22 cellular contexts compared by ENCODE assay signal in the genomic region with DNA sequence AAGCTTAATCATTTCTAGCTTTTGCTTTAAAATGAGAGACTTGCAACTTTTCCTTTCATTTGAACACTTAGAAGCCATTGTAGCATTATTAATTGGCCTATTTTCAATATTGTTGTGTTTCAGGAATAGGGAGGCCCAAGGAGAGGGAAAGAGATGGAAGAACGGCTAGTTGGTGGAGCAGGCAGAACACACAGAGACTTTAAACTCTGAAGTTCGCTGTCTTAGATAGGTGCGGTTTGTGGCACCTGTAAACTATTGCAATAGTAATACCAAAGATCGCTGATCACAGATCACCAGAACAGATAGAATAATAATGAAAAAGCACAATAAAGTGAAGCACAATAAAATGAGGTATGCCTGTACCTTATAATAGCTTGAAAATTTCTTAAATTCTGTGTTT. TPM values are rescaled to one million over a fixed set of nuclear protein-coding genes. Genes with fewer than 3 reads are reported as not detected.
DNase-seq lines count a peak whose midpoint lies in the region; ATAC-seq, FAIRE-seq and TF ChIP-seq lines count a peak whose summit lies in the region.
"Had no signal": no experiment of that assay in that cellular context is flagged by ENCODE, and none has a peak within 500 bp of the region (broad histone marks: within the 10 kb centered on the region; RNA-seq: fewer than 3 reads in every experiment).

No MANE protein-coding gene starts in this region.

- no peak overlapping the region for H2AFZ ChIP-seq in K562 (ENCODE audit: low read depth, low read length)

- H3K27me3 ChIP-seq in K562 (ENCODE audit: control insufficient read depth in 2 of 2, insufficient read depth in 2 of 2, low read length in 2 of 2): no peaks in the 10 kb centered on the region
- no peaks in the 10 kb centered on the region for H3K27me3 ChIP-seq in lower lobe of right lung (ENCODE audit: low read depth)
- no peaks in the 10 kb centered on the region for H3K27me3 ChIP-seq in right atrium auricular region
- H3K27me3 ChIP-seq: cardiac muscle cell had no signal

- POLR2A ChIA-PET in K562 (lab: Yijun Ruan, JAX): interaction anchor here (0.8 to 3.4 kb wide), 7 partner anchors 9 to 90 kb away, joined by 3 to 10 read pairs (median 8); no protein-coding TSS in a partner anchor

- intact Hi-C loops in K562 (cut with micrococcal nuclease): no loop called here
- intact Hi-C loops in lower lobe of right lung (cut with DNase I): no loop called here

- FAIRE-seq in K562 (lab: Jason Lieb, UNC): no peak

- DNase-seq in activated CD8-positive, alpha-beta memory T cell treated with anti-CD3 and anti-CD28 coated beads, Interleukin-2, amount 10 ng/mL, durations not matched to agents 7 days and 5 days: no peak
- DNase-seq in activated CD8-positive, alpha-beta memory T cell treated with anti-CD3 and anti-CD28 coated beads, Interleukin-2, amount 50 U/mL, for 48 hours: no peak
- DNase-seq in K562 (ENCODE audit: extremely low read depth in 1 of 4, low spot score in 3 of 4) (no peak), lower lobe of right lung (no peak), NCI-H146 treated with DMSO at 0.1 percent for 48 hours (lab: John Stamatoyannopoulos, UW; ENCODE audit: unreplicated experiment) (no peak), right atrium auricular region (ENCODE audit: low spot score) (no peak), HT-29 (ENCODE audit: low spot score) (no peak)
- DNase-seq: activated CD4-positive, alpha-beta T cell treated with anti-CD3 and anti-CD28 coated beads, Interleukin-2, amount 10 ng/mL, durations not matched to agents 24 days and 14 days; activated gamma-delta T cell; mesendoderm; naive thymus-derived CD4-positive, alpha-beta T cell; NCI-H1436; NCI-H2171; NCI-H526 treated with DMSO at 0.1 percent for 48 hours; posterior cingulate gyrus; stimulated activated CD4-positive, alpha-beta T cell treated with anti-CD3 and anti-CD28 coated beads, Interleukin-4, amount 100 ng/mL, for 1 hour; stimulated activated naive CD8-positive, alpha-beta T cell treated with anti-CD3 and anti-CD28 coated beads, Interleukin-15, amount 100 ng/mL, for 72 hours had no signal

- peak overlapping the region; percentile 61 for H3K27ac Mint-ChIP-seq in activated CD8-positive, alpha-beta memory T cell treated with anti-CD3 and anti-CD28 coated beads, Interleukin-2, amount 10 ng/mL, durations not matched to agents 7 days and 5 days
- H3K27ac Mint-ChIP-seq: activated CD4-positive, alpha-beta T cell treated with anti-CD3 and anti-CD28 coated beads, Interleukin-2, amount 10 ng/mL, durations not matched to agents 24 days and 14 days; dendritic cell treated with granulocyte-macrophage colony-stimulating factor and Interleukin-4, amounts not matched to agents 40 ng/mL and 50 ng/mL, for 4 days; stimulated activated naive CD8-positive, alpha-beta T cell treated with anti-CD3 and anti-CD28 coated beads, Interleukin-15, amount 100 ng/mL, for 72 hours; type B pancreatic cell had no signal

- peaks cover 53% of the 10 kb centered on the region for H3K79me2 ChIP-seq in K562 (ENCODE audit: control insufficient read depth, insufficient read depth, low read length)

- no peaks in the 10 kb centered on the region for H3K36me3 ChIP-seq in K562 (ENCODE audit: control insufficient read depth, insufficient read depth, low read length)
- H3K36me3 ChIP-seq in lower lobe of right lung: no peaks in the 10 kb centered on the region
- H3K36me3 ChIP-seq in right atrium auricular region: no peaks in the 10 kb centered on the region
- H3K36me3 ChIP-seq: cardiac muscle cell had no signal

- H3K4me2 ChIP-seq in K562 (ENCODE audit: insufficient read depth, low read length): no peak overlapping the region

- H4K20me1 ChIP-seq in K562 (replicated peaks; ENCODE audit: control insufficient read depth, insufficient read depth, low read length): no peaks in the 10 kb centered on the region

- H3K27ac ChIP-seq in K562 (ENCODE audit: extremely low read depth, low read depth, low read length): peak overlapping the region; percentile 11; the same call in 1 of the 3 replicates
- H3K27ac ChIP-seq in lower lobe of right lung: peak overlapping the region; percentile 13
- peak overlapping the region in 1 of 2 donors; percentile 32 for H3K27ac ChIP-seq in right atrium auricular region
- H3K27ac ChIP-seq: cardiac muscle cell had no signal

- H3K4me3 ChIP-seq in K562: no peak overlapping the region
- H3K4me3 ChIP-seq in lower lobe of right lung: no peak overlapping the region
- no peak overlapping the region for H3K4me3 ChIP-seq in right atrium auricular region
- H3K4me3 ChIP-seq: cardiac muscle cell had no signal

- no peaks in the 10 kb centered on the region for H3K27me3 Mint-ChIP-seq in activated CD8-positive, alpha-beta memory T cell treated with anti-CD3 and anti-CD28 coated beads, Interleukin-2, amount 10 ng/mL, durations not matched to agents 7 days and 5 days
- H3K27me3 Mint-ChIP-seq: activated CD4-positive, alpha-beta T cell treated with anti-CD3 and anti-CD28 coated beads, Interleukin-2, amount 10 ng/mL, durations not matched to agents 24 days and 14 days; dendritic cell treated with granulocyte-macrophage colony-stimulating factor and Interleukin-4, amounts not matched to agents 40 ng/mL and 50 ng/mL, for 4 days; naive thymus-derived CD4-positive, alpha-beta T cell; stimulated activated naive CD8-positive, alpha-beta T cell treated with anti-CD3 and anti-CD28 coated beads, Interleukin-15, amount 100 ng/mL, for 72 hours; type B pancreatic cell had no signal

- TF ChIP-seq POLR2A in K562 (conservative IDR thresholded peaks at IDR 0.05): no peak

- H3K4me1 ChIP-seq in K562 (replicated peaks in 1 of 2; ENCODE audit: control insufficient read depth in 2 of 2, insufficient read depth in 2 of 2, low read length in 2 of 2): peaks cover 3 to 6% of the 10 kb centered on the region in 2 experiments; a peak in 2 of 5 replicates
- H3K4me1 ChIP-seq in lower lobe of right lung: peaks cover 8% of the 10 kb centered on the region
- peaks cover 0 to 15% of the 10 kb centered on the region in 2 donors for H3K4me1 ChIP-seq in right atrium auricular region

- no peak overlapping the region for H3K9ac ChIP-seq in K562 (ENCODE audit: insufficient read depth in 1 of 2, low read depth in 2 of 2, low read length in 2 of 2)

- BruUV-seq in K562 (replicated peaks; lab: Mats Ljungman, UMichigan): no TSS peak

- no peak for TF ChIP-seq RAD21 in K562 (CRISPR knock-in tag; conservative IDR thresholded peaks at IDR 0.05 in 1 of 2, IDR thresholded peaks at IDR 0.05 in 1 of 2)

- peaks cover 17% of the 10 kb centered on the region for H3K36me3 Mint-ChIP-seq in activated CD8-positive, alpha-beta memory T cell treated with anti-CD3 and anti-CD28 coated beads, Interleukin-2, amount 10 ng/mL, durations not matched to agents 7 days and 5 days

- H3K9me3 Mint-ChIP-seq in activated CD8-positive, alpha-beta memory T cell treated with anti-CD3 and anti-CD28 coated beads, Interleukin-2, amount 10 ng/mL, durations not matched to agents 7 days and 5 days (ENCODE audit: low read depth): peaks cover 3% of the 10 kb centered on the region

- peak overlapping the region; percentile 52 for H3K4me3 Mint-ChIP-seq in activated CD8-positive, alpha-beta memory T cell treated with anti-CD3 and anti-CD28 coated beads, Interleukin-2, amount 10 ng/mL, durations not matched to agents 7 days and 5 days
- H3K4me3 Mint-ChIP-seq: activated CD4-positive, alpha-beta T cell treated with anti-CD3 and anti-CD28 coated beads, Interleukin-2, amount 10 ng/mL, durations not matched to agents 24 days and 14 days; dendritic cell treated with granulocyte-macrophage colony-stimulating factor and Interleukin-4, amounts not matched to agents 40 ng/mL and 50 ng/mL, for 4 days; naive thymus-derived CD4-positive, alpha-beta T cell; stimulated activated naive CD8-positive, alpha-beta T cell treated with anti-CD3 and anti-CD28 coated beads, Interleukin-15, amount 100 ng/mL, for 72 hours; type B pancreatic cell had no signal

- TF ChIP-seq CTCF in K562 (IDR thresholded peaks at IDR 0.05 in 2 of 3, conservative IDR thresholded peaks at IDR 0.05 in 1 of 3; ENCODE audit: insufficient read depth in 2 of 3, low read depth in 1 of 3, low read length in 3 of 3) (no peak), lower lobe of right lung (IDR thresholded peaks at IDR 0.05) (no peak), right atrium auricular region (IDR thresholded peaks at IDR 0.05) (no peak)

- in situ Hi-C loops in K562 (cut with MboI): no loop called here

- CTCF ChIA-PET in activated CD8-positive, alpha-beta memory T cell treated with anti-CD3 and anti-CD28 coated beads, Interleukin-2, amount 10 ng/mL, durations not matched to agents 7 days and 5 days (lab: Charles Lee): interaction anchor here (0.7 to 2.0 kb wide), 7 partner anchors 10 to 588 kb away, joined by 3 to 11 read pairs (median 4); a partner anchor contains a TSS
- CTCF ChIA-PET in K562 (lab: Yijun Ruan, JAX; ENCODE audit: low intra/inter-chr PET ratio): no interaction called here

- no peaks in the 10 kb centered on the region; the same call in 1 of the 2 replicates for H3K9me3 ChIP-seq in K562 (replicated peaks; ENCODE audit: control insufficient read depth, insufficient read depth, low read depth, low read length)
- H3K9me3 ChIP-seq in lower lobe of right lung: peaks cover 10% of the 10 kb centered on the region
- H3K9me3 ChIP-seq in right atrium auricular region: peaks cover 0 to 7% of the 10 kb centered on the region in 2 donors

- 66% methylated on average over 4 of the region's 4 CpGs for WGBS in K562 (ENCODE audit: insufficient coverage, low coverage, missing lambda C conversion rate)

- ATAC-seq in activated CD8-positive, alpha-beta memory T cell treated with anti-CD3 and anti-CD28 coated beads, Interleukin-2, amount 10 ng/mL, durations not matched to agents 7 days and 5 days: no peak
- peak; percentile 35 for ATAC-seq in K562
- ATAC-seq in lower lobe of right lung: peak in 1 of 2 donors; percentile 31
- ATAC-seq in HG03108 (IDR thresholded peaks at IDR 0.05; ENCODE audit: unreplicated experiment): no peak
- ATAC-seq: naive thymus-derived CD4-positive, alpha-beta T cell; Right ventricle myocardium inferior; stimulated activated naive CD8-positive, alpha-beta T cell treated with anti-CD3 and anti-CD28 coated beads, Interleukin-15, amount 100 ng/mL, for 72 hours had no signal

- no peak for TF ChIP-seq EP300 in K562 (IDR thresholded peaks at IDR 0.05; ENCODE audit: low read length)

- peaks cover 36% of the 10 kb centered on the region for H3K4me1 Mint-ChIP-seq in activated CD8-positive, alpha-beta memory T cell treated with anti-CD3 and anti-CD28 coated beads, Interleukin-2, amount 10 ng/mL, durations not matched to agents 7 days and 5 days

- H3K9me1 ChIP-seq in K562 (ENCODE audit: control insufficient read depth, insufficient read depth, low read length): no peaks in the 10 kb centered on the region

RNA-seq across cellular contexts. Expression of a gene that starts 31.5 kb away (rescaled TPM):
- 10 to 100 TPM; 60.5 to 83.5 TPM for total RNA-seq in activated CD8-positive, alpha-beta memory T cell treated with anti-CD3 and anti-CD28 coated beads, Interleukin-2, amount 10 ng/mL, durations not matched to agents 7 days and 5 days
- 89.1 and 291 TPM in 2 replicates for total RNA-seq in K562 (2011; cell fraction: chromatin; rRNA removed; ENCODE audit: low replicate concordance)
- 36.2 and 52.6 TPM in 2 replicates for total RNA-seq in K562 (2011; cell fraction: nucleolus; rRNA removed)
- total RNA-seq in K562 (2011; cell fraction: nucleoplasm; rRNA removed): 84.4 and 92.0 TPM in 2 replicates
- total RNA-seq in K562 (2014; rRNA removed) (26.5 and 27.8 TPM in 2 replicates), K562 (2014; rRNA removed; fragmentation: Illumina TruSeq; extraction: Trizol) (44.9 and 49.7 TPM in 2 replicates), K562 (2015; rRNA removed; fragmentation: Illumina TruSeq; extraction: Trizol) (39.1 and 40.9 TPM in 2 replicates), K562 (2021) (29.9 and 32.2 TPM in 2 replicates), lower lobe of right lung (83.9 TPM), right atrium auricular region (100 to 1,000 TPM; 148 to 174 TPM)
- polyA plus RNA-seq in K562 (2011; rRNA removed) (23.8 and 26.7 TPM in 2 replicates), K562 (2014; fragmentation: Illumina TruSeq; extraction: Trizol) (21.6 and 25.6 TPM in 2 replicates), K562 (2014; fragmentation: Nextera tagmentation; extraction: Ambion mirVana) (10 to 100 TPM; 16.5 to 19.0 TPM), K562 (2014; rRNA removed) (18.7 and 24.1 TPM in 2 replicates)
- polyA plus RNA-seq in K562 (2011; cell fraction: cytosol; rRNA removed): 9.7 and 12.2 TPM in 2 replicates
- polyA plus RNA-seq in K562 (2011; cell fraction: nucleus; rRNA removed): 22.1 and 29.9 TPM in 2 replicates
- polyA plus RNA-seq in K562 (2012): 20.8 and 24.8 TPM in 2 replicates
- 106 and 144 TPM in 2 replicates for polyA minus RNA-seq in K562 (2011; rRNA and poly(A)+ RNA removed)
- 15.3 and 20.0 TPM in 2 replicates for polyA minus RNA-seq in K562 (2011; cell fraction: cytosol; rRNA and poly(A)+ RNA removed)
- polyA minus RNA-seq in K562 (2011; cell fraction: nucleus; rRNA and poly(A)+ RNA removed): 85.5 and 157 TPM in 2 replicates
- 18.4 and 20.2 TPM in 2 replicates for total RNA-seq in HT-29 (2014; rRNA removed; shearing (Covaris generic))
